In genomic region chr10:96406091-96406490, GRCh38 we compare ENCODE assay signal across 22 cellular contexts. TPM values are rescaled to one million over a fixed set of nuclear protein-coding genes. Genes with fewer than 3 reads are reported as not detected.
A peak's percentile ranks its signal among the peaks of the same experiment; 100 is the strongest.
DNase-seq lines count a peak whose midpoint lies in the region; ATAC-seq and TF ChIP-seq lines count a peak whose summit lies in the region.
"Had no signal": no experiment of that assay in that cellular context is flagged by ENCODE, and none has a peak within 500 bp of the region (broad histone marks: within the 10 kb centered on the region; RNA-seq: fewer than 3 reads in every experiment).

No MANE protein-coding gene starts in this region.

- BruUV-seq in Calu3 (replicated peaks; lab: Mats Ljungman, UMichigan) = no TSS peak

- ATAC-seq in left lobe of liver = no peak
- ATAC-seq: A549, GM12878, HepG2 had no signal

- no peak overlapping the region for H3K4me3 Mint-ChIP-seq in H9
- no peak overlapping the region for H3K4me3 Mint-ChIP-seq in Calu3 (ENCODE audit: low read depth, unreplicated experiment)
- H3K4me3 Mint-ChIP-seq: CD4-positive, alpha-beta T cell had no signal

- H3K27ac Mint-ChIP-seq in H9 (no peak overlapping the region), Calu3 (ENCODE audit: unreplicated experiment) (no peak overlapping the region)
- H3K27ac Mint-ChIP-seq: CD4-positive, alpha-beta T cell had no signal

- H3K4me3 ChIP-seq in sigmoid colon = no peak overlapping the region
- H3K4me3 ChIP-seq: A549, GM12878 had no signal

- no CpG with 5 or more reads among the region's 5 CpGs for WGBS in H9 (ENCODE audit: extremely low coverage, insufficient read length, low lambda C conversion rate)
- 65 to 77% methylated on average over 5 of the region's 5 CpGs for WGBS in sigmoid colon, 2 donors

- H3K27me3 Mint-ChIP-seq in H9 (ENCODE audit: low read depth) (no peaks in the 10 kb centered on the region; the same call in 1 of the 2 replicates), Calu3 (ENCODE audit: unreplicated experiment) (peaks cover 82% of the 10 kb centered on the region)

- TF ChIP-seq CTCF in H9 (conservative IDR thresholded peaks at IDR 0.05) (no peak), sigmoid colon (IDR thresholded peaks at IDR 0.05) (no peak), Calu3 (IDR thresholded peaks at IDR 0.05; ENCODE audit: unreplicated experiment) (no peak)

- H3K4me1 Mint-ChIP-seq in H9 = peaks cover 10 to 11% of the 10 kb centered on the region in 2 experiments
- H3K4me1 Mint-ChIP-seq in Calu3 (ENCODE audit: low read depth, unreplicated experiment) = no peaks in the 10 kb centered on the region

- H2AK5ac ChIP-seq in H9 (ENCODE audit: insufficient read length, low read length) = no peak overlapping the region

- H3K14ac ChIP-seq in H9 (ENCODE audit: insufficient read depth, low read length) = no peak overlapping the region

- H3K36me3 Mint-ChIP-seq in H9 (ENCODE audit: insufficient read depth in 1 of 3, low read depth in 3 of 3) = no peaks in the 10 kb centered on the region; a peak in 2 of 7 replicates
- no peaks in the 10 kb centered on the region for H3K36me3 Mint-ChIP-seq in Calu3 (ENCODE audit: insufficient read depth, unreplicated experiment)

- no peak overlapping the region for H2BK15ac ChIP-seq in H9 (ENCODE audit: low read depth, low read length)

- H3K9me3 ChIP-seq in H9 (ENCODE audit: control insufficient read depth, low read depth, low read length) (no peaks in the 10 kb centered on the region), sigmoid colon (no peaks in the 10 kb centered on the region)
- H3K9me3 ChIP-seq: A549, Caco-2 had no signal

- no peak for TF ChIP-seq POLR2A in sigmoid colon (IDR thresholded peaks at IDR 0.05)

- no peak overlapping the region for H2AFZ ChIP-seq in H9 (ENCODE audit: low read length)

- H2BK20ac ChIP-seq in H9 (ENCODE audit: low read depth, low read length, poor library complexity, severe bottlenecking) = no peak overlapping the region

- H3K27me3 ChIP-seq in H9 (ENCODE audit: insufficient read depth, low read length) (no peaks in the 10 kb centered on the region), sigmoid colon (no peaks in the 10 kb centered on the region)

- H3K27ac ChIP-seq in H9 (ENCODE audit: insufficient read length, low read depth, low read length) = no peak overlapping the region
- H3K27ac ChIP-seq in sigmoid colon = no peak overlapping the region
- H3K27ac ChIP-seq: 22Rv1, A549, C4-2B had no signal

- H3K4ac ChIP-seq in H9 (ENCODE audit: low read depth, low read length) = no peak overlapping the region

- H3K23ac ChIP-seq in H9 (ENCODE audit: insufficient read length, low read depth, low read length) = no peak overlapping the region

- H3K9me3 Mint-ChIP-seq in H9 = no peaks in the 10 kb centered on the region
- H3K9me3 Mint-ChIP-seq in Calu3 (ENCODE audit: low read depth, unreplicated experiment) = no peaks in the 10 kb centered on the region
- H3K9me3 Mint-ChIP-seq: CD4-positive, alpha-beta T cell had no signal

- H3K23me2 ChIP-seq in H9 (ENCODE audit: insufficient read length, low read depth, low read length, poor library complexity, severe bottlenecking) = no peaks in the 10 kb centered on the region

- no peak overlapping the region for H3K56ac ChIP-seq in H9 (ENCODE audit: insufficient read length, low read depth, low read length)

- intact Hi-C loops in sigmoid colon (cut with DNase I) (no loop called here), Calu3 (cut with micrococcal nuclease; ENCODE audit: unreplicated experiment) (no loop called here)

- no peak overlapping the region for H4K8ac ChIP-seq in H9 (replicated peaks; ENCODE audit: insufficient read length, low read depth, low read length)

- no peak overlapping the region for H3K9ac ChIP-seq in H9 (ENCODE audit: extremely low read depth, insufficient read length, low read length)

- no peaks in the 10 kb centered on the region for H3K79me2 ChIP-seq in H9 (ENCODE audit: insufficient read depth, low read length)

- H2BK5ac ChIP-seq in H9 (ENCODE audit: insufficient read length, low read length) = no peak overlapping the region

- TF ChIP-seq EP300 in sigmoid colon (IDR thresholded peaks at IDR 0.05) = no peak

- H4K91ac ChIP-seq in H9 (ENCODE audit: insufficient read length, low read depth, low read length) = no peak overlapping the region

- CTCF ChIA-PET in Calu3 (lab: Charles Lee) = no interaction called here

- H4K5ac ChIP-seq in H9 (ENCODE audit: insufficient read length, low read depth, low read length) = no peak overlapping the region

- no peak overlapping the region for H3K18ac ChIP-seq in H9 (ENCODE audit: insufficient read length, low read depth, low read length)

- H3T11ph ChIP-seq in H9 (ENCODE audit: low read length) = no peak overlapping the region

- H3K4me1 ChIP-seq in H9 (ENCODE audit: insufficient read depth, low read length) = no peaks in the 10 kb centered on the region
- no peaks in the 10 kb centered on the region for H3K4me1 ChIP-seq in sigmoid colon
- H3K4me1 ChIP-seq: A549, Caco-2 had no signal

- H3K79me1 ChIP-seq in H9 (ENCODE audit: insufficient read depth, low read depth, low read length, poor library complexity, severe bottlenecking) = no peaks in the 10 kb centered on the region

- DNase-seq in activated CD8-positive, alpha-beta memory T cell treated with anti-CD3 and anti-CD28 coated beads for 24 hours = peak; percentile 19
- DNase-seq in activated CD8-positive, alpha-beta memory T cell treated with anti-CD3 and anti-CD28 coated beads, Interleukin-2, amount 50 U/mL, for 4 hours = no peak
- DNase-seq in H9 (peak; percentile 20), left lobe of liver (ENCODE audit: low spot score) (peak; percentile 33), sigmoid colon (peak; percentile 36), DMS153 (lab: John Stamatoyannopoulos, UW) (no peak), Calu3 (no peak)
- DNase-seq in activated naive CD4-positive, alpha-beta T cell (lab: John Stamatoyannopoulos, UW) = no peak
- DNase-seq: AML-193; Caco-2; CD4-positive, alpha-beta T cell; DND-41; EL; GOT3; H7 had no signal

- no peaks in the 10 kb centered on the region for H3K36me3 ChIP-seq in sigmoid colon

- no peaks in the 10 kb centered on the region for H4K20me1 ChIP-seq in H9 (ENCODE audit: control insufficient read depth, insufficient read depth, insufficient read length)

- no peak overlapping the region for H2BK12ac ChIP-seq in H9 (ENCODE audit: insufficient read length, low read depth, low read length)

- H2BK120ac ChIP-seq in H9 (ENCODE audit: low read depth, low read length, poor library complexity, severe bottlenecking) = no peak overlapping the region

- no peak overlapping the region for H3K4me2 ChIP-seq in H9 (ENCODE audit: insufficient read depth, insufficient read length, low read length)
- H3K4me2 ChIP-seq: A549 had no signal

RNA-seq across cellular contexts. Expression of gene OPALIN, which starts 47.3 kb away (rescaled TPM):
- total RNA-seq in H9 (2021) (not detected in 2 replicates), left lobe of liver (not detected), sigmoid colon (not detected), Calu3 (2022) (not detected in 2 replicates)
- not detected for polyA plus RNA-seq in sigmoid colon
- total RNA-seq: Caco-2; CD4-positive, alpha-beta T cell; G401; GM12878; H7; HepG2 had no signal
- polyA plus RNA-seq: A549, BJ, GM12878, HepG2 had no signal

Comparison
In these comparisons a context has a peak if more than half of its experiments do, and no peak if none do; other contexts are left out.
1. DNase-seq: peak in activated CD8-positive, alpha-beta memory T cell treated with anti-CD3 and anti-CD28 coated beads for 24 hours (single experiment), H9 (single experiment), left lobe of liver (single experiment) and sigmoid colon (single experiment); none in activated CD8-positive, alpha-beta memory T cell treated with anti-CD3 and anti-CD28 coated beads, Interleukin-2, amount 50 U/mL, for 4 hours (single experiment), activated naive CD4-positive, alpha-beta T cell (0 of 4), DMS153 (single experiment) and Calu3 (single experiment).